27 cellular contexts compared by ENCODE assay signal in genomic region chr13:89910166-89910565, GRCh38.
"Had no signal": no experiment of that assay in that cellular context is flagged by ENCODE, and none has a peak within 500 bp of the region (broad histone marks: within the 10 kb centered on the region; RNA-seq: fewer than 3 reads in every experiment).

No MANE protein-coding gene starts in this region.

- H3K9me3 ChIP-seq: heart left ventricle, left ventricle myocardium inferior, mucosa of descending colon, pancreas, prostate gland, suprapubic skin, thoracic aorta, tibial artery, uterus had no signal

- H3K9me3 Mint-ChIP-seq: memory B cell had no signal

- H3K27ac ChIP-seq: heart left ventricle, left ventricle myocardium inferior, pancreas, prostate gland, skin epidermis, stomach, suprapubic skin, thoracic aorta, tibial artery, uterus had no signal

- H3K4me1 Mint-ChIP-seq: immature natural killer cell; memory B cell; naive thymus-derived CD4-positive, alpha-beta T cell had no signal

- H3K4me3 Mint-ChIP-seq: immature natural killer cell; memory B cell; naive thymus-derived CD4-positive, alpha-beta T cell; natural killer cell treated with Interleukin-12 subunit alpha and Interleukin-12 subunit beta and Interleukin-15 and Interleukin-18, amount 100 ng/mL, for 72 hours had no signal

- H3K4me3 ChIP-seq: heart left ventricle, left ventricle myocardium inferior, mucosa of descending colon, pancreas, prostate gland, skin epidermis, stomach, suprapubic skin, thoracic aorta, tibial artery, uterus had no signal

- H3K36me3 ChIP-seq: heart left ventricle, left ventricle myocardium inferior, pancreas, prostate gland, stomach, suprapubic skin, thoracic aorta, tibial artery, uterus had no signal

- H3K27ac Mint-ChIP-seq: immature natural killer cell; memory B cell; naive thymus-derived CD4-positive, alpha-beta T cell; natural killer cell treated with Interleukin-12 subunit alpha and Interleukin-12 subunit beta and Interleukin-15 and Interleukin-18, amount 100 ng/mL, for 72 hours had no signal

- ATAC-seq: heart left ventricle; mucosa of descending colon; naive thymus-derived CD4-positive, alpha-beta T cell; natural killer cell treated with Interleukin-12 subunit alpha and Interleukin-12 subunit beta and Interleukin-15 and Interleukin-18, amount 100 ng/mL, for 72 hours; pancreas; right cardiac atrium; sciatic nerve had no signal

- H3K4me1 ChIP-seq: heart left ventricle, left ventricle myocardium inferior, pancreas, prostate gland, stomach, suprapubic skin, tibial artery, uterus had no signal

- DNase-seq: heart left ventricle; hypothalamus; immature natural killer cell; left ventricle myocardium inferior; midbrain; naive thymus-derived CD4-positive, alpha-beta T cell; nucleus accumbens; retina; stimulated activated CD4-positive, alpha-beta T cell treated with anti-CD3 and anti-CD28 coated beads, Interleukin-12 subunit alpha, Interleukin-12 subunit beta, amount 100 ng/mL, for 4 hours; stimulated activated CD4-positive, alpha-beta T cell treated with anti-CD3 and anti-CD28 coated beads, Interleukin-15, amount 100 ng/mL, for 24 hours; stimulated activated CD4-positive, alpha-beta T cell treated with anti-CD3 and anti-CD28 coated beads, Interleukin-2, amount 100 ng/mL, for 24 hours; stimulated activated CD4-positive, alpha-beta T cell treated with anti-CD3 and anti-CD28 coated beads, Interleukin-4, amount 100 ng/mL, for 1 hour; stimulated activated naive CD4-positive, alpha-beta T cell; stomach; tibial artery; trophoblast cell; uterus had no signal

- H3K27me3 ChIP-seq: heart left ventricle, pancreas, stomach, suprapubic skin, tibial artery, uterus had no signal

- H3K27me3 Mint-ChIP-seq: memory B cell; naive thymus-derived CD4-positive, alpha-beta T cell; natural killer cell treated with Interleukin-12 subunit alpha and Interleukin-12 subunit beta and Interleukin-15 and Interleukin-18, amount 100 ng/mL, for 72 hours had no signal
